In genomic region chr5:68116408-68116807, GRCh38 we compare ENCODE assay signal across 28 cellular contexts.
"Had no signal": no experiment of that assay in that cellular context is flagged by ENCODE, and none has a peak within 500 bp of the region (broad histone marks: within the 10 kb centered on the region; RNA-seq: fewer than 3 reads in every experiment).

No MANE protein-coding gene starts in this region.

- H3K36me3 ChIP-seq: esophagus muscularis mucosa, gastroesophageal sphincter, WERI-Rb-1 had no signal

- H3K27me3 ChIP-seq: body of pancreas, esophagus muscularis mucosa, gastroesophageal sphincter had no signal

- ATAC-seq: activated CD4-positive, CD25-positive, alpha-beta regulatory T cell treated with anti-CD3 and anti-CD28 coated beads, Interleukin-2, amount 50 U/mL, for 24 hours; activated T-cell treated with anti-CD3 and anti-CD28 coated beads, Interleukin-2, amount 50 U/mL, for 4 hours; activated T-helper 17 cell treated with anti-CD3 and anti-CD28 coated beads, Interleukin-2, amount 50 U/mL, for 72 hours; effector memory CD8-positive, alpha-beta T cell; gastroesophageal sphincter; T-helper 17 cell had no signal

- H3K4me1 Mint-ChIP-seq: activated B cell treated with CpG ODN at 0.5 μM for 24 hours; activated CD4-positive, alpha-beta memory T cell treated with anti-CD3 and anti-CD28 coated beads, Interleukin-2, amount 10 ng/mL, durations not matched to agents 7 days and 5 days; activated T-helper 17 cell treated with anti-CD3 and anti-CD28 coated beads, Interleukin-2, amount 50 U/mL, for 72 hours had no signal

- H3K27ac Mint-ChIP-seq: activated B cell treated with CpG ODN at 0.5 μM for 24 hours; activated CD4-positive, alpha-beta memory T cell treated with anti-CD3 and anti-CD28 coated beads, Interleukin-2, amount 10 ng/mL, durations not matched to agents 7 days and 5 days; activated naive CD8-positive, alpha-beta T cell; activated T-helper 17 cell treated with anti-CD3 and anti-CD28 coated beads, Interleukin-2, amount 50 U/mL, for 72 hours; effector memory CD8-positive, alpha-beta T cell; T-helper 17 cell; T-helper 2 cell treated with Interferon-gamma antibody and Interleukin-4, amounts not matched to agents 5 μg/mL and 100 μg/mL, for 36 hours had no signal

- DNase-seq: activated B cell treated with CpG ODN at 0.5 μM for 24 hours; activated CD4-positive, alpha-beta memory T cell treated with anti-CD3 and anti-CD28 coated beads, Interleukin-2, amount 10 ng/mL, durations not matched to agents 7 days and 5 days; activated CD4-positive, alpha-beta T cell treated with anti-CD3 and anti-CD28 coated beads for 48 hours; activated effector memory CD4-positive, alpha-beta T cell treated with Interleukin-2 at 50 U/mL for 16 hours; activated gamma-delta T cell treated with Interleukin-2 at 50 U/mL for 16 hours; activated naive CD4-positive, alpha-beta T cell treated with anti-CD3 and anti-CD28 coated beads, Interleukin-2, amount 50 U/mL, for 16 hours; activated naive CD4-positive, alpha-beta T cell treated with Interleukin-2 at 50 U/mL for 16 hours; activated T-cell treated with anti-CD3 and anti-CD28 coated beads, Interleukin-2, amount 50 U/mL, for 4 hours; amniotic stem cell; anterior cingulate cortex; caudate nucleus; cortex of kidney; dermis blood vessel endothelial cell; effector CD4-positive, alpha-beta T cell; effector memory CD8-positive, alpha-beta T cell; foreskin melanocyte; T-helper 1 cell; T-helper 17 cell; T1000; WERI-Rb-1 had no signal

- FAIRE-seq: colon had no signal

- H3K4me1 ChIP-seq: esophagus muscularis mucosa, gastroesophageal sphincter had no signal

- H3K27ac ChIP-seq: body of pancreas, esophagus muscularis mucosa, gastroesophageal sphincter, WERI-Rb-1 had no signal

- H3K4me3 Mint-ChIP-seq: activated B cell treated with CpG ODN at 0.5 μM for 24 hours; activated CD4-positive, alpha-beta memory T cell treated with anti-CD3 and anti-CD28 coated beads, Interleukin-2, amount 10 ng/mL, durations not matched to agents 7 days and 5 days; activated naive CD8-positive, alpha-beta T cell; activated T-cell treated with anti-CD3 and anti-CD28 coated beads, Interleukin-2, amount 50 U/mL, for 4 hours; activated T-helper 17 cell treated with anti-CD3 and anti-CD28 coated beads, Interleukin-2, amount 50 U/mL, for 72 hours; effector memory CD8-positive, alpha-beta T cell; T-helper 17 cell; T-helper 2 cell treated with Interferon-gamma antibody and Interleukin-4, amounts not matched to agents 5 μg/mL and 100 μg/mL, for 36 hours had no signal

- H3K4me3 ChIP-seq: body of pancreas, esophagus muscularis mucosa, gastroesophageal sphincter had no signal

- H3K9me3 ChIP-seq: body of pancreas, esophagus muscularis mucosa, gastroesophageal sphincter had no signal

- H3K9me3 Mint-ChIP-seq: activated B cell treated with CpG ODN at 0.5 μM for 24 hours; activated CD4-positive, alpha-beta memory T cell treated with anti-CD3 and anti-CD28 coated beads, Interleukin-2, amount 10 ng/mL, durations not matched to agents 7 days and 5 days; activated T-cell treated with anti-CD3 and anti-CD28 coated beads, Interleukin-2, amount 50 U/mL, for 4 hours; activated T-helper 17 cell treated with anti-CD3 and anti-CD28 coated beads, Interleukin-2, amount 50 U/mL, for 72 hours; effector memory CD8-positive, alpha-beta T cell; T-helper 2 cell treated with Interferon-gamma antibody and Interleukin-4, amounts not matched to agents 5 μg/mL and 100 μg/mL, for 36 hours had no signal

- H3K36me3 Mint-ChIP-seq: activated naive CD8-positive, alpha-beta T cell had no signal
